Comparison of ENCODE assay signal across 15 cellular contexts in genomic region chr4:105966046-105966445, GRCh38.
A peak's percentile ranks its signal among the peaks of the same experiment; 100 is the strongest.
DNase-seq lines count a peak whose midpoint lies in the region; ATAC-seq and TF ChIP-seq lines count a peak whose summit lies in the region.
"Had no signal": no experiment of that assay in that cellular context is flagged by ENCODE, and none has a peak within 500 bp of the region (broad histone marks: within the 10 kb centered on the region; RNA-seq: fewer than 3 reads in every experiment).

No MANE protein-coding gene starts in this region.

- H3K4me1 ChIP-seq in adipocyte (ENCODE audit: control insufficient read depth, insufficient read depth, low read length) = peaks cover 33% of the 10 kb centered on the region
- H3K4me1 ChIP-seq: suprapubic skin had no signal

- no peak overlapping the region for H3K9ac ChIP-seq in adipocyte (ENCODE audit: low read length)

- H3K9me3 ChIP-seq in adipocyte (ENCODE audit: control insufficient read depth, low read length) = no peaks in the 10 kb centered on the region
- H3K9me3 ChIP-seq: suprapubic skin had no signal

- H3K4me3 ChIP-seq in adipocyte (ENCODE audit: low read length) (no peak overlapping the region), fibroblast of the aortic adventitia (ENCODE audit: low read depth, low read length) (no peak overlapping the region)
- H3K4me3 ChIP-seq: suprapubic skin had no signal

- no peaks in the 10 kb centered on the region for H3K36me3 ChIP-seq in adipocyte (ENCODE audit: control insufficient read depth, insufficient read depth, low read length, severe bottlenecking)
- H3K36me3 ChIP-seq: suprapubic skin had no signal

- peak; percentile 13 for DNase-seq in A172 (ENCODE audit: low spot score)
- peak; percentile 42 for DNase-seq in HCEC 1CT
- DNase-seq in adipocyte (ENCODE audit: low read depth) = peak; percentile 97
- peak; percentile 77 for DNase-seq in fibroblast of the aortic adventitia (ENCODE audit: low read depth)
- no peak for DNase-seq in T1000 (lab: John Stamatoyannopoulos, UW)
- DNase-seq in NCI-H774 (lab: John Stamatoyannopoulos, UW) = no peak
- DNase-seq: activated naive CD4-positive, alpha-beta T cell treated with anti-CD3 and anti-CD28 coated beads, Interleukin-2, amount 50 U/mL, for 16 hours; effector CD4-positive, alpha-beta T cell; GF-D8; NCI-H1436 treated with DMSO at 0.1 percent for 48 hours; NK-92 treated with Interleukin-12 subunit alpha and Interleukin-12 subunit beta, amount 100 ng/mL, for 24 hours; T-helper 2 cell had no signal

- no peak for TF ChIP-seq CTCF in fibroblast of the aortic adventitia (IDR thresholded peaks at IDR 0.05; ENCODE audit: insufficient read depth, low read length)

- H3K27me3 ChIP-seq in adipocyte (replicated peaks; ENCODE audit: control insufficient read depth, insufficient read depth, low read length) = no peaks in the 10 kb centered on the region
- H3K27me3 ChIP-seq: suprapubic skin had no signal

- ATAC-seq in GM21360 (IDR thresholded peaks at IDR 0.05; ENCODE audit: unreplicated experiment) (no peak), HG03469 (IDR thresholded peaks at IDR 0.05; ENCODE audit: unreplicated experiment) (no peak)

Comparison
In these comparisons a context has a peak if more than half of its experiments do, and no peak if none do; other contexts are left out.
1. DNase-seq: peak in A172 (single experiment), HCEC 1CT (single experiment), adipocyte (single experiment) and fibroblast of the aortic adventitia (single experiment); none in T1000 (single experiment) and NCI-H774 (single experiment).